ENCODE assay signal across 15 cellular contexts in the genomic region with DNA sequence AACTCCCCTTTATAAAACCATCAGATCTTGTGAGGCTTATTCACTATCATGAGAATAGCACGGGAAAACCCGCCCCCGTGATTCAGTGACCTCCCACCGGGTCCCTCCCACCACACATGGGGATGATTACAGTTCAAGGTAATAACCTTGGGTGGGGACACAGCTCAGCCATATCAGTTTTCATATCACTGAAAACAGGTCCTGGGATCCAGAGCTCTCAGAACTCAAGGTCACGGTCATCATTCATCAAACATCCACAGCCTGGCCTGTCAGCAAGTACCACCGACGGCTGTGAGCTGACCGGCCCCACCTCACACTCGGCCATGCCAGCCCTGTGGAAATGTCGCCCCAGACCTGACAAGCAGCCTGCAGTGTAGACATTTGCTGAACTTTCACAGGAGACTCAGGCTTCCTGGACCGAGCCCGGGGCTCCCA. TPM values are rescaled to one million over a fixed set of nuclear protein-coding genes. Genes with fewer than 3 reads are reported as not detected.
"Had no signal": no experiment of that assay in that cellular context is flagged by ENCODE, and none has a peak within 500 bp of the region (broad histone marks: within the 10 kb centered on the region; RNA-seq: fewer than 3 reads in every experiment).

No MANE protein-coding gene starts in this region.

- DNase-seq: activated CD4-positive, alpha-beta memory T cell treated with anti-CD3 and anti-CD28 coated beads for 36 hours; activated naive CD8-positive, alpha-beta T cell treated with anti-CD3 and anti-CD28 coated beads, Interleukin-2, amount 10 ng/mL, durations not matched to agents 7 days and 5 days; activated T-cell treated with anti-CD3 and anti-CD28 coated beads, Interleukin-2, amount 50 U/mL, for 48 hours; anterior cingulate cortex; esophagus squamous epithelium; foreskin keratinocyte; naive B cell; stimulated activated CD4-positive, alpha-beta T cell treated with anti-CD3 and anti-CD28 coated beads, Interleukin-4, amount 100 ng/mL, for 1 hour; stimulated activated CD8-positive, alpha-beta memory T cell treated with anti-CD3 and anti-CD28 coated beads, Interleukin-4, amount 100 ng/mL, for 48 hours; SW 1271; testis had no signal

- H3K27ac ChIP-seq: breast epithelium, esophagus squamous epithelium, foreskin keratinocyte, neutrophil, testis had no signal

- ATAC-seq: foreskin keratinocyte had no signal

- H3K36me3 Mint-ChIP-seq: activated CD4-positive, alpha-beta memory T cell treated with anti-CD3 and anti-CD28 coated beads for 36 hours; activated naive CD8-positive, alpha-beta T cell treated with anti-CD3 and anti-CD28 coated beads, Interleukin-2, amount 10 ng/mL, durations not matched to agents 7 days and 5 days; naive B cell had no signal

- H3K4me3 ChIP-seq: breast epithelium, esophagus squamous epithelium, testis had no signal

- H3K27me3 Mint-ChIP-seq: activated CD4-positive, alpha-beta memory T cell treated with anti-CD3 and anti-CD28 coated beads for 36 hours; activated naive CD8-positive, alpha-beta T cell treated with anti-CD3 and anti-CD28 coated beads, Interleukin-2, amount 10 ng/mL, durations not matched to agents 7 days and 5 days; stimulated activated naive CD8-positive, alpha-beta T cell treated with anti-CD3 and anti-CD28 coated beads, Interleukin-15, Interleukin-2, amounts not matched to agents 100 ng/mL and 50 ng/mL, for 24 hours had no signal

- H3K27ac Mint-ChIP-seq: activated CD4-positive, alpha-beta memory T cell treated with anti-CD3 and anti-CD28 coated beads for 36 hours; activated naive CD8-positive, alpha-beta T cell treated with anti-CD3 and anti-CD28 coated beads, Interleukin-2, amount 10 ng/mL, durations not matched to agents 7 days and 5 days; naive B cell; stimulated activated naive CD8-positive, alpha-beta T cell treated with anti-CD3 and anti-CD28 coated beads, Interleukin-15, Interleukin-2, amounts not matched to agents 100 ng/mL and 50 ng/mL, for 24 hours; T-helper 2 cell treated with Interferon-gamma antibody and Interleukin-4, amounts not matched to agents 5 μg/mL and 100 μg/mL, for 36 hours had no signal

- H3K4me1 ChIP-seq: breast epithelium, foreskin keratinocyte had no signal

- H3K9me3 Mint-ChIP-seq: activated naive CD8-positive, alpha-beta T cell treated with anti-CD3 and anti-CD28 coated beads, Interleukin-2, amount 10 ng/mL, durations not matched to agents 7 days and 5 days; stimulated activated naive CD8-positive, alpha-beta T cell treated with anti-CD3 and anti-CD28 coated beads, Interleukin-15, Interleukin-2, amounts not matched to agents 100 ng/mL and 50 ng/mL, for 24 hours; T-helper 2 cell treated with Interferon-gamma antibody and Interleukin-4, amounts not matched to agents 5 μg/mL and 100 μg/mL, for 36 hours had no signal

- H3K27me3 ChIP-seq: breast epithelium, foreskin keratinocyte, neutrophil, testis had no signal

- H3K4me3 Mint-ChIP-seq: activated CD4-positive, alpha-beta memory T cell treated with anti-CD3 and anti-CD28 coated beads for 36 hours; activated naive CD8-positive, alpha-beta T cell treated with anti-CD3 and anti-CD28 coated beads, Interleukin-2, amount 10 ng/mL, durations not matched to agents 7 days and 5 days; naive B cell; stimulated activated naive CD8-positive, alpha-beta T cell treated with anti-CD3 and anti-CD28 coated beads, Interleukin-15, Interleukin-2, amounts not matched to agents 100 ng/mL and 50 ng/mL, for 24 hours; T-helper 2 cell treated with Interferon-gamma antibody and Interleukin-4, amounts not matched to agents 5 μg/mL and 100 μg/mL, for 36 hours had no signal

- H3K4me1 Mint-ChIP-seq: activated naive CD8-positive, alpha-beta T cell treated with anti-CD3 and anti-CD28 coated beads, Interleukin-2, amount 10 ng/mL, durations not matched to agents 7 days and 5 days; naive B cell had no signal

- H3K36me3 ChIP-seq: breast epithelium, esophagus squamous epithelium, neutrophil had no signal

- H3K9me3 ChIP-seq: esophagus squamous epithelium, neutrophil, testis had no signal

RNA-seq across cellular contexts. Expression of gene FRMD1, which starts 14.1 kb away (rescaled TPM):
- total RNA-seq: activated CD4-positive, alpha-beta memory T cell treated with anti-CD3 and anti-CD28 coated beads for 36 hours; activated naive CD8-positive, alpha-beta T cell treated with anti-CD3 and anti-CD28 coated beads, Interleukin-2, amount 10 ng/mL, durations not matched to agents 7 days and 5 days; foreskin keratinocyte had no signal
- polyA plus RNA-seq: foreskin keratinocyte had no signal
